1 cellular context compared by ENCODE assay signal in genomic region chr3:53255775-53256703, GRCh38.
TF ChIP-seq lines count a peak whose summit lies in the region.

Gene TKT, minus strand, starts transcription at chr3:53256022. Its CDS starts 80 bp downstream, at chr3:53255942.

TF ChIP-seq in HCT116, 20 proteins besides CTCF, POLR2A, EP300 and RAD21 (continued from another document):
- no peak for TF ChIP-seq REST (IDR thresholded peaks at IDR 0.05; ENCODE audit: low read depth)
